In the genomic region with DNA sequence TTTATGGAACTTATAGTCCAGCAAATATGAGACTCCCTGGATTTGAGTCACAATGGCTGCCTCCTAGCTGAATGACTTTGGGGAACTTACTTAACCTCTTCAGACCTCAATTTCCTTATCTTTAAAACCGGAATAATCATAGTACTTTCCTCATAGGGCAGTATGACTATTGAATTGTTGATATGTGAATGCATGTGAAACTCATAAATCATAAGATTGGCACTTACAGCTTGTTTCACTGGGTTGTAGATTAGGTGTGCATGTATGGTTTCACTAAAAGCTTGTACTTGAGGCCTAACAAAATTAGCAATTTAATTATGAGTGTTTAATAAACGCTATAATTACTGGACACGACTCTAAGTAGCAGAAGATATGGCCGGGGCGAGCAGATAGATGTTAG, we compare ENCODE assay signal across 22 cellular contexts.
"Had no signal": no experiment of that assay in that cellular context is flagged by ENCODE, and none has a peak within 500 bp of the region (broad histone marks: within the 10 kb centered on the region; RNA-seq: fewer than 3 reads in every experiment).

No MANE protein-coding gene starts in this region.

- H3K4me3 ChIP-seq: breast epithelium, heart left ventricle, skin epidermis, tibial artery, vagina had no signal

- H3K4me1 ChIP-seq: breast epithelium, heart left ventricle, tibial artery, vagina had no signal

- H3K4me1 Mint-ChIP-seq: activated naive CD8-positive, alpha-beta T cell treated with anti-CD3 and anti-CD28 coated beads, Interleukin-2, amount 50 U/mL, for 24 hours had no signal

- H3K27me3 ChIP-seq: breast epithelium, heart left ventricle, tibial artery, vagina had no signal

- H3K27ac ChIP-seq: breast epithelium, epithelial cell of prostate, heart left ventricle, skin epidermis, tibial artery, vagina, VCaP had no signal

- H3K9me3 ChIP-seq: breast epithelium, heart left ventricle, tibial artery, vagina had no signal

- H3K4me3 Mint-ChIP-seq: activated naive CD4-positive, alpha-beta T cell treated with anti-CD3 and anti-CD28 coated beads for 36 hours; activated naive CD8-positive, alpha-beta T cell treated with anti-CD3 and anti-CD28 coated beads, Interleukin-2, amount 50 U/mL, for 24 hours; dendritic cell treated with granulocyte-macrophage colony-stimulating factor and Interleukin-4, amounts not matched to agents 40 ng/mL and 50 ng/mL, for 4 days; effector memory CD8-positive, alpha-beta T cell; immature natural killer cell; natural killer cell treated with Interleukin-12 subunit alpha and Interleukin-12 subunit beta and Interleukin-15 and Interleukin-18, amount 100 ng/mL, for 72 hours had no signal

- H3K27ac Mint-ChIP-seq: activated naive CD4-positive, alpha-beta T cell treated with anti-CD3 and anti-CD28 coated beads for 36 hours; activated naive CD8-positive, alpha-beta T cell treated with anti-CD3 and anti-CD28 coated beads, Interleukin-2, amount 50 U/mL, for 24 hours; activated T-helper 2 cell treated with anti-CD3 and anti-CD28 coated beads, Interferon-gamma antibody, Interleukin-2, Interleukin-4, amounts not matched to agents 10 μg/mL and 5 μg/mL and 100 μg/mL, durations not matched to agents 14 hours and 24 hours and 36 hours; dendritic cell treated with granulocyte-macrophage colony-stimulating factor and Interleukin-4, amounts not matched to agents 40 ng/mL and 50 ng/mL, for 4 days; effector memory CD8-positive, alpha-beta T cell; immature natural killer cell; natural killer cell treated with Interleukin-12 subunit alpha and Interleukin-12 subunit beta and Interleukin-15 and Interleukin-18, amount 100 ng/mL, for 72 hours had no signal

- DNase-seq: activated CD4-positive, alpha-beta T cell treated with anti-CD3 and anti-CD28 coated beads, Interleukin-2, amount 50 U/mL, for 48 hours; activated naive CD4-positive, alpha-beta T cell treated with anti-CD3 and anti-CD28 coated beads for 36 hours; activated naive CD8-positive, alpha-beta T cell treated with anti-CD3 and anti-CD28 coated beads, Interleukin-2, amount 50 U/mL, for 24 hours; activated T-cell treated with anti-CD3 and anti-CD28 coated beads, Interleukin-2, amount 50 U/mL, for 1 hour; aorta; effector memory CD8-positive, alpha-beta T cell; heart left ventricle; immature natural killer cell; mesendoderm; occipital lobe; stimulated activated CD4-positive, alpha-beta T cell treated with anti-CD3 and anti-CD28 coated beads, Interleukin-15, amount 100 ng/mL, for 24 hours; stimulated activated CD4-positive, alpha-beta T cell treated with anti-CD3 and anti-CD28 coated beads, Interleukin-4, amount 100 ng/mL, for 24 hours; stimulated activated naive CD4-positive, alpha-beta T cell; tibial artery had no signal

- ATAC-seq: activated naive CD8-positive, alpha-beta T cell treated with anti-CD3 and anti-CD28 coated beads, Interleukin-2, amount 50 U/mL, for 24 hours; effector memory CD8-positive, alpha-beta T cell; heart left ventricle; natural killer cell treated with Interleukin-12 subunit alpha and Interleukin-12 subunit beta and Interleukin-15 and Interleukin-18, amount 100 ng/mL, for 72 hours had no signal

- H3K36me3 ChIP-seq: breast epithelium, heart left ventricle, tibial artery, vagina had no signal

- H3K36me3 Mint-ChIP-seq: immature natural killer cell; natural killer cell treated with Interleukin-12 subunit alpha and Interleukin-12 subunit beta and Interleukin-15 and Interleukin-18, amount 100 ng/mL, for 72 hours had no signal
